Comparison of ENCODE assay signal across 8 cellular contexts in genomic region chr5:150486402-150487198, GRCh38. TPM values are rescaled to one million over a fixed set of nuclear protein-coding genes. Genes with fewer than 3 reads are reported as not detected.
DNase-seq lines count a peak whose midpoint lies in the region; ATAC-seq, FAIRE-seq and TF ChIP-seq lines count a peak whose summit lies in the region.

No MANE protein-coding gene starts in this region.

- H3K9ac ChIP-seq in mucosa of rectum (ENCODE audit: low read depth in 1 of 2, low read length in 2 of 2) (peak overlapping the region; percentile 70 to 96), stomach smooth muscle (ENCODE audit: low read length in 2 of 2) (peak overlapping the region; percentile 72 to 89)

- POLR2A ChIA-PET in A549 (lab: Yijun Ruan, JAX) = interaction anchor here (1.0 to 1.3 kb wide), 5 partner anchors 11 to 37 kb away, joined by 3 to 10 read pairs (median 4); no protein-coding TSS in a partner anchor

- H3K27me3 ChIP-seq in mucosa of rectum (ENCODE audit: control insufficient read depth in 2 of 2, insufficient read depth in 2 of 2, low read length in 2 of 2) (no peaks in the 10 kb centered on the region), stomach smooth muscle (ENCODE audit: control insufficient read depth in 1 of 2, insufficient read depth in 2 of 2, low read length in 2 of 2) (no peaks in the 10 kb centered on the region)

- TF ChIP-seq EP300 in A549 (IDR thresholded peaks at IDR 0.05) = no peak

- no peak for FAIRE-seq in A549 (lab: Jason Lieb, UNC)
- peak; percentile 42 for FAIRE-seq in GM12892 (lab: Jason Lieb, UNC)

- ATAC-seq in A549 = peak; percentile 54 to 62

- H3K27ac ChIP-seq in A549 (peak overlapping the region; percentile 98 to 100), mucosa of rectum (ENCODE audit: low read depth in 2 of 2, low read length in 2 of 2) (peak overlapping the region; percentile 85 to 88), stomach smooth muscle (ENCODE audit: low read length) (peak overlapping the region; percentile 82)

- no peak for TF ChIP-seq POLR2A in A549 (IDR thresholded peaks at IDR 0.05; ENCODE audit: low read length)
- TF ChIP-seq POLR2A in GM12892 (IDR thresholded peaks at IDR 0.05; ENCODE audit: low read depth, low read length) = no peak
- no peak for TF ChIP-seq POLR2A in erythroblast (IDR thresholded peaks at IDR 0.05; ENCODE audit: low read length)

- CTCF ChIA-PET in A549 (lab: Yijun Ruan, JAX) = interaction anchor here (0.5 to 33.5 kb wide), 8 partner anchors 9 to 162 kb away, joined by 3 to 439 read pairs (median 8); partner anchors contain the start of gene NDST1

- TF ChIP-seq RAD21 in A549 (conservative IDR thresholded peaks at IDR 0.05 in 1 of 2, IDR thresholded peaks at IDR 0.05 in 1 of 2) = no peak; a peak in 1 of 5 replicates

- WGBS in A549 (ENCODE audit: missing lambda C conversion rate) = 2% methylated on average over 20 of the region's 60 CpGs

- TF ChIP-seq CTCF in A549 (IDR thresholded peaks at IDR 0.05) = no peak

- H3K4me3 ChIP-seq in A549 = peak overlapping the region; percentile 87
- H3K4me3 ChIP-seq in mucosa of rectum (ENCODE audit: low read length in 2 of 2) = peak overlapping the region; percentile 74 to 76
- H3K4me3 ChIP-seq in stomach smooth muscle (ENCODE audit: low read length in 2 of 2) = peak overlapping the region; percentile 62 to 84

- H3K4me1 ChIP-seq in A549 = peaks cover 53% of the 10 kb centered on the region
- peaks cover 41 to 46% of the 10 kb centered on the region in 2 donors for H3K4me1 ChIP-seq in mucosa of rectum (ENCODE audit: control insufficient read depth in 2 of 2, insufficient read depth in 2 of 2, low read length in 2 of 2)
- peaks cover 53% of the 10 kb centered on the region for H3K4me1 ChIP-seq in stomach smooth muscle (ENCODE audit: control insufficient read depth, insufficient read depth, low read length)

- H3K4me2 ChIP-seq in A549 = peak overlapping the region; percentile 67

- H3K9me3 ChIP-seq in A549 = no peaks in the 10 kb centered on the region
- no peaks in the 10 kb centered on the region for H3K9me3 ChIP-seq in mucosa of rectum (ENCODE audit: control insufficient read depth in 2 of 2, low read length in 2 of 2)
- H3K9me3 ChIP-seq in stomach smooth muscle (ENCODE audit: control insufficient read depth in 2 of 2, low read length in 2 of 2) = no peaks in the 10 kb centered on the region

- H3K36me3 ChIP-seq in mucosa of rectum (ENCODE audit: control insufficient read depth in 2 of 2, insufficient read depth in 2 of 2, low read length in 2 of 2) (peaks cover 0 to 4% of the 10 kb centered on the region in 2 donors), stomach smooth muscle (ENCODE audit: control insufficient read depth in 2 of 2, insufficient read depth in 2 of 2, low read length in 2 of 2) (no peaks in the 10 kb centered on the region)

- peak; percentile 64 to 70 for DNase-seq in A549 (ENCODE audit: low read depth in 1 of 2, low spot score in 1 of 2)
- peak; percentile 50 for DNase-seq in GM12892 (ENCODE audit: insufficient read length)
- peak; percentile 76 for DNase-seq in NCI-H510A (lab: John Stamatoyannopoulos, UW)
- peak; percentile 37 for DNase-seq in activated T-cell treated with anti-CD3 and anti-CD28 coated beads for 48 hours (ENCODE audit: low read depth)
- peak; percentile 76 to 77 for DNase-seq in erythroblast (lab: John Stamatoyannopoulos, UW)
- DNase-seq in KG1 (lab: John Stamatoyannopoulos, UW) = no peak

TF ChIP-seq in A549, 52 proteins besides CTCF, POLR2A, EP300 and RAD21:
- TF ChIP-seq MAX (IDR thresholded peaks at IDR 0.05) (no peak; the same call in 1 of the 2 replicates), RNF2 (IDR thresholded peaks at IDR 0.05; ENCODE audit: borderline replicate concordance, low read depth) (no peak), JUN (IDR thresholded peaks at IDR 0.05) (peak in 1 of 2 experiments; percentile 5; a peak in 1 of 5 replicates), KDM1A (IDR thresholded peaks at IDR 0.05; ENCODE audit: low read depth) (peak; percentile 98), RFX5 (IDR thresholded peaks at IDR 0.05) (no peak), HOXB13 (CRISPR knock-in tag; IDR thresholded peaks at IDR 0.05; ENCODE audit: low read depth) (no peak), GATA3 (IDR thresholded peaks at IDR 0.05; ENCODE audit: borderline replicate concordance) (peak; percentile 28; the same call in 1 of the 2 replicates), RCOR1 (IDR thresholded peaks at IDR 0.05; ENCODE audit: low read depth, low read length) (0 out of 2 replicates have a peak, but pooled peaks have one; percentile 74), ESRRA (IDR thresholded peaks at IDR 0.05; ENCODE audit: borderline replicate concordance, low read length) (no peak), TP53 (CRISPR knock-in tag; IDR thresholded peaks at IDR 0.05) (no peak), E2F6 (IDR thresholded peaks at IDR 0.05; ENCODE audit: borderline replicate concordance, low read depth) (no peak), BCL3 (IDR thresholded peaks at IDR 0.05) (0 out of 3 replicates have a peak, but pooled peaks have one; percentile 13), MYC (IDR thresholded peaks at IDR 0.05; ENCODE audit: borderline replicate concordance, low read length) (no peak), NPAS2 (CRISPR knock-in tag; IDR thresholded peaks at IDR 0.05; ENCODE audit: borderline replicate concordance) (no peak), ATOH8 (CRISPR knock-in tag; IDR thresholded peaks at IDR 0.05; ENCODE audit: low read depth) (no peak), PHF8 (IDR thresholded peaks at IDR 0.05; ENCODE audit: borderline replicate concordance, low read depth) (no peak), JUNB (IDR thresholded peaks at IDR 0.05) (no peak), BHLHE40 (IDR thresholded peaks at IDR 0.05; ENCODE audit: low read depth, low read length) (no peak), HDAC2 (IDR thresholded peaks at IDR 0.05) (peak; percentile 90)

RNA-seq across cellular contexts. Expression of gene NDST1, which starts 21.3 kb away (rescaled TPM):
- polyA plus RNA-seq in A549 (2011; rRNA removed) (24.4 and 27.7 TPM in 2 replicates), A549 (2017; fragmentation: RNase III; extraction: RNeasy Plus Mini Kit Qiagen cat#74134 plus additional on column Dnase treatment) (50.8 to 59.7 TPM (median 55.8 TPM) in 3 replicates)
- polyA plus RNA-seq in A549 (2012; cell fraction: cytosol; rRNA removed) = 28.2 and 45.6 TPM in 2 replicates
- polyA plus RNA-seq in A549 (2012; cell fraction: nucleus; rRNA removed) = 70.2 and 91.2 TPM in 2 replicates
- polyA minus RNA-seq in A549 (2011; rRNA and poly(A)+ RNA removed) = 37.2 and 50.7 TPM in 2 replicates
- 6.3 TPM for polyA plus RNA-seq in GM12892 (2012; ENCODE audit: missing spikeins)

RNA-seq across cellular contexts. Expression of gene RPS14, which starts 37.1 kb away (rescaled TPM):
- 3,799 and 4,312 TPM in 2 replicates for polyA plus RNA-seq in A549 (2011; rRNA removed)
- polyA plus RNA-seq in A549 (2012; cell fraction: cytosol; rRNA removed) = 5,803 and 7,483 TPM in 2 replicates
- polyA plus RNA-seq in A549 (2012; cell fraction: nucleus; rRNA removed) = 1,682 and 2,988 TPM in 2 replicates
- polyA plus RNA-seq in A549 (2017; fragmentation: RNase III; extraction: RNeasy Plus Mini Kit Qiagen cat#74134 plus additional on column Dnase treatment) = 3,127 to 3,794 TPM (median 3,716 TPM) in 3 replicates
- polyA minus RNA-seq in A549 (2011; rRNA and poly(A)+ RNA removed) = 949 and 1,168 TPM in 2 replicates
- polyA plus RNA-seq in GM12892 (2012; ENCODE audit: missing spikeins) = 4,425 TPM
